In genomic region chr1:930633-931138, GRCh38 we compare ENCODE assay signal across 16 cellular contexts. TPM values are rescaled to one million over a fixed set of nuclear protein-coding genes. Genes with fewer than 3 reads are reported as not detected.
DNase-seq lines count a peak whose midpoint lies in the region; ATAC-seq, FAIRE-seq and TF ChIP-seq lines count a peak whose summit lies in the region.
"Had no signal": no experiment of that assay in that cellular context is flagged by ENCODE, and none has a peak within 500 bp of the region (broad histone marks: within the 10 kb centered on the region; RNA-seq: fewer than 3 reads in every experiment).

No MANE protein-coding gene starts in this region.

- no peak overlapping the region for H2AK5ac ChIP-seq in H1 (ENCODE audit: low read depth, low read length)
- H2AK5ac ChIP-seq in neuronal stem cell (ENCODE audit: low read depth, low read length): peak overlapping the region; percentile 30

- DNase-seq in NCI-H146 treated with DMSO at 0.1 percent for 48 hours (lab: John Stamatoyannopoulos, UW; ENCODE audit: unreplicated experiment) (peak; percentile 48), H1 (ENCODE audit: low read depth in 1 of 2, low spot score in 2 of 2) (no peak), neuronal stem cell (ENCODE audit: low spot score) (no peak), osteocyte (ENCODE audit: extremely low spot score, unreplicated experiment) (no peak), NK-92 (lab: John Stamatoyannopoulos, UW; ENCODE audit: unreplicated experiment) (no peak)
- DNase-seq: BE2C; Caco-2; CD8-positive, alpha-beta memory T cell; DMS53; GF-D8; GM23248; H7 had no signal

- no peak overlapping the region for H3K27ac ChIP-seq in BLaER1 treated with 17β-estradiol and CSF1 and Interleukin-3, amounts not matched to agents 10 nM and 100 nM
- no peak overlapping the region for H3K27ac ChIP-seq in H1 (ENCODE audit: low read depth, low read length)
- H3K27ac ChIP-seq in neuronal stem cell (replicated peaks; ENCODE audit: low read length): no peak overlapping the region
- H3K27ac ChIP-seq: GM23248 had no signal

- peaks cover 23% of the 10 kb centered on the region for H3K4me1 Mint-ChIP-seq in osteocyte (ENCODE audit: unreplicated experiment)

- H2AFZ ChIP-seq in H1 (ENCODE audit: low read length) (no peak overlapping the region), neuronal stem cell (ENCODE audit: low read length) (no peak overlapping the region)
- H2AFZ ChIP-seq: GM23248 had no signal

- H3K79me2 ChIP-seq in H1 (ENCODE audit: control insufficient read depth in 1 of 2, insufficient read depth in 2 of 2, low read length in 2 of 2): no peaks in the 10 kb centered on the region

- no peak for TF ChIP-seq CTCF in H1 (IDR thresholded peaks at IDR 0.05; ENCODE audit: control extremely low read depth in 1 of 3, insufficient read depth in 1 of 3, low read depth in 1 of 3, low read length in 3 of 3)
- no peak for TF ChIP-seq CTCF in osteocyte (IDR thresholded peaks at IDR 0.05)

- H4K20me1 ChIP-seq in BLaER1 treated with 17β-estradiol and CSF1 and Interleukin-3, amounts not matched to agents 10 nM and 100 nM: peaks cover 0 to 89% (median 52%) of the 10 kb centered on the region in 11 experiments; a peak in 19 of 22 replicates
- peaks cover 23% of the 10 kb centered on the region in 2 experiments for H4K20me1 ChIP-seq in H1 (replicated peaks in 1 of 2; ENCODE audit: control insufficient read depth in 1 of 2, insufficient read depth in 2 of 2, low read length in 2 of 2)

- no peaks in the 10 kb centered on the region for H3K9me3 ChIP-seq in BLaER1 treated with 17β-estradiol and CSF1 and Interleukin-3, amounts not matched to agents 10 nM and 100 nM (replicated peaks in 1 of 11)
- H3K9me3 ChIP-seq in H1 (ENCODE audit: insufficient read depth in 2 of 2, low read depth in 1 of 2, low read length in 1 of 2) (no peaks in the 10 kb centered on the region), neuronal stem cell (replicated peaks in 1 of 2; ENCODE audit: control insufficient read depth in 2 of 2, insufficient read depth in 1 of 2, low read depth in 1 of 2, low read length in 2 of 2) (peaks cover 0 to 6% of the 10 kb centered on the region in 2 donors)
- H3K9me3 ChIP-seq: A549, BE2C, Caco-2 had no signal

- no peak overlapping the region for H3K9ac ChIP-seq in BLaER1 treated with 17β-estradiol and CSF1 and Interleukin-3, amounts not matched to agents 10 nM and 100 nM
- H3K9ac ChIP-seq in H1 (replicated peaks in 1 of 4; ENCODE audit: extremely low read depth in 1 of 4, low read depth in 3 of 4, low read length in 3 of 4) (no peak overlapping the region), neuronal stem cell (ENCODE audit: low read depth, low read length, poor library complexity) (no peak overlapping the region)
- H3K9ac ChIP-seq: GM23248 had no signal

- H4K5ac ChIP-seq in H1 (ENCODE audit: insufficient read length, low read depth, low read length): no peak overlapping the region

- H3K9me3 Mint-ChIP-seq in osteocyte (ENCODE audit: unreplicated experiment): no peaks in the 10 kb centered on the region
- H3K9me3 Mint-ChIP-seq: CD8-positive, alpha-beta memory T cell had no signal

- no peak for TF ChIP-seq RAD21 in H1 (IDR thresholded peaks at IDR 0.05 in 1 of 2, conservative IDR thresholded peaks at IDR 0.05 in 1 of 2; ENCODE audit: low read depth in 2 of 2, low read length in 2 of 2)

- H3K4me2 ChIP-seq in BLaER1 treated with 17β-estradiol and CSF1 and Interleukin-3, amounts not matched to agents 10 nM and 100 nM: peak overlapping the region in 8 of 11 experiments; percentile 22 to 88 (median 65); a peak in 13 of 22 replicates
- no peak overlapping the region for H3K4me2 ChIP-seq in H1 (ENCODE audit: insufficient read depth in 1 of 2, low read depth in 2 of 2, low read length in 2 of 2)
- H3K4me2 ChIP-seq in neuronal stem cell (ENCODE audit: insufficient read depth, low read length, poor library complexity, severe bottlenecking): no peak overlapping the region
- H3K4me2 ChIP-seq: A549 had no signal

- H3K14ac ChIP-seq in H1 (ENCODE audit: insufficient read length) (no peak overlapping the region), neuronal stem cell (ENCODE audit: low read length) (no peak overlapping the region)

- no peak for TF ChIP-seq POLR2A in H1 (IDR thresholded peaks at IDR 0.05; ENCODE audit: control extremely low read depth in 1 of 2, low read depth in 2 of 2, low read length in 2 of 2)

- no peak for TF ChIP-seq EP300 in H1 (IDR thresholded peaks at IDR 0.05; ENCODE audit: borderline replicate concordance in 1 of 2, low read depth in 2 of 2, low read length in 2 of 2)

- H2BK120ac ChIP-seq in H1 (replicated peaks; ENCODE audit: low read depth, low read length) (no peak overlapping the region), neuronal stem cell (ENCODE audit: low read depth, low read length) (no peak overlapping the region)

- H3K23ac ChIP-seq in H1 (ENCODE audit: insufficient read length) (no peak overlapping the region), neuronal stem cell (ENCODE audit: low read depth, low read length, poor library complexity) (peak overlapping the region; percentile 5)

- H3K18ac ChIP-seq in H1 (ENCODE audit: extremely low read depth, low read length) (no peak overlapping the region), neuronal stem cell (ENCODE audit: low read length) (peak overlapping the region; percentile 39)

- H3K27me3 Mint-ChIP-seq in osteocyte (ENCODE audit: unreplicated experiment): peaks cover 7% of the 10 kb centered on the region

- no peak overlapping the region for H3K4me3 Mint-ChIP-seq in osteocyte (ENCODE audit: unreplicated experiment)
- H3K4me3 Mint-ChIP-seq: CD8-positive, alpha-beta memory T cell had no signal

- peaks cover 5 to 70% (median 50%) of the 10 kb centered on the region in 10 experiments; a peak in 19 of 20 replicates for H3K4me1 ChIP-seq in BLaER1 treated with 17β-estradiol and CSF1 and Interleukin-3, amounts not matched to agents 10 nM and 100 nM
- H3K4me1 ChIP-seq in H1 (replicated peaks in 1 of 4; ENCODE audit: control insufficient read depth in 3 of 4, insufficient read depth in 4 of 4, low read length in 3 of 4) (peaks cover 2 to 17% (median 11%) of the 10 kb centered on the region in 4 experiments), neuronal stem cell (ENCODE audit: control insufficient read depth in 2 of 2, insufficient read depth in 1 of 2, low read depth in 1 of 2, low read length in 2 of 2) (peaks cover 6 to 12% of the 10 kb centered on the region in 2 donors)
- H3K4me1 ChIP-seq: Caco-2 had no signal

- H3K79me1 ChIP-seq in H1 (ENCODE audit: low read depth, low read length) (no peaks in the 10 kb centered on the region), neuronal stem cell (ENCODE audit: low read depth, low read length) (no peaks in the 10 kb centered on the region)

- H2BK20ac ChIP-seq in H1 (ENCODE audit: low read length): no peak overlapping the region

- 83% methylated on average over 6 of the region's 18 CpGs; no CpG with 5 or more reads in 1 of the 2 experiments for WGBS in H1 (ENCODE audit: extremely low coverage in 1 of 2, insufficient coverage in 1 of 2, insufficient read length in 1 of 2, insufficient replicate concordance in 2 of 2, low coverage in 1 of 2, low lambda C conversion rate in 2 of 2, missing lambda C conversion rate in 1 of 2), 2 experiments
- WGBS in neuronal stem cell (ENCODE audit: extremely low coverage in 2 of 2, insufficient read length in 2 of 2, insufficient replicate concordance in 1 of 2), 2 donors: no CpG with 5 or more reads among the region's 18 CpGs

- H3K4ac ChIP-seq in H1 (replicated peaks; ENCODE audit: insufficient read length, low read depth, low read length) (no peak overlapping the region), neuronal stem cell (ENCODE audit: low read length) (no peak overlapping the region)

- H4K91ac ChIP-seq in H1 (replicated peaks; ENCODE audit: insufficient read length, low read length): no peak overlapping the region
- H4K91ac ChIP-seq in neuronal stem cell (ENCODE audit: low read depth, low read length, poor library complexity): no peak overlapping the region

- H2BK5ac ChIP-seq in H1 (ENCODE audit: low read depth, low read length) (no peak overlapping the region), neuronal stem cell (ENCODE audit: low read length) (peak overlapping the region; percentile 24)

- peaks cover 49 to 88% (median 64%) of the 10 kb centered on the region in 11 experiments for H3K27me3 ChIP-seq in BLaER1 treated with 17β-estradiol and CSF1 and Interleukin-3, amounts not matched to agents 10 nM and 100 nM
- H3K27me3 ChIP-seq in H1 (replicated peaks in 1 of 4; ENCODE audit: control insufficient read depth in 3 of 4, extremely low read depth in 1 of 4, insufficient read depth in 3 of 4, low read length in 3 of 4) (peaks cover 69 to 90% (median 87%) of the 10 kb centered on the region in 4 experiments), neuronal stem cell (ENCODE audit: control insufficient read depth in 3 of 3, insufficient read depth in 3 of 3, low read depth in 1 of 3, low read length in 3 of 3) (peaks cover 41 to 90% (median 89%) of the 10 kb centered on the region in 3 experiments)

- no peak overlapping the region for H3K27ac Mint-ChIP-seq in osteocyte (ENCODE audit: unreplicated experiment)
- H3K27ac Mint-ChIP-seq: CD8-positive, alpha-beta memory T cell had no signal

- H2BK15ac ChIP-seq in H1 (ENCODE audit: low read length) (no peak overlapping the region), neuronal stem cell (ENCODE audit: low read length) (no peak overlapping the region)

- H4K8ac ChIP-seq in H1 (ENCODE audit: extremely low read depth, insufficient read depth, low read length) (no peak overlapping the region), neuronal stem cell (ENCODE audit: low read depth, low read length) (no peak overlapping the region)

- H3K36me3 Mint-ChIP-seq in osteocyte (ENCODE audit: unreplicated experiment): no peaks in the 10 kb centered on the region
- H3K36me3 Mint-ChIP-seq: CD8-positive, alpha-beta memory T cell had no signal

- H3K4me3 ChIP-seq in BLaER1 treated with 17β-estradiol and CSF1 and Interleukin-3, amounts not matched to agents 10 nM and 100 nM: no peak overlapping the region
- no peak overlapping the region for H3K4me3 ChIP-seq in H1 (ENCODE audit: extremely low read depth in 1 of 4, insufficient read depth in 2 of 4, low read depth in 3 of 4, low read length in 4 of 4)
- H3K4me3 ChIP-seq in neuronal stem cell (ENCODE audit: low read length in 2 of 2): no peak overlapping the region
- H3K4me3 ChIP-seq: A549, GM23248 had no signal

- no peak for ATAC-seq in HG02852 (IDR thresholded peaks at IDR 0.05; ENCODE audit: unreplicated experiment)
- ATAC-seq: A549 had no signal

- H3K23me2 ChIP-seq in H1 (ENCODE audit: low read depth, low read length): no peaks in the 10 kb centered on the region

- H2BK12ac ChIP-seq in H1 (ENCODE audit: low read depth, low read length) (0 out of 2 replicates have a peak overlapping the region, but pooled peaks have one; percentile 27), neuronal stem cell (ENCODE audit: low read length) (no peak overlapping the region)

- H3K36me3 ChIP-seq in BLaER1 treated with 17β-estradiol and CSF1 and Interleukin-3, amounts not matched to agents 10 nM and 100 nM: no peaks in the 10 kb centered on the region
- no peaks in the 10 kb centered on the region for H3K36me3 ChIP-seq in H1 (ENCODE audit: control insufficient read depth in 2 of 4, insufficient read depth in 4 of 4, low read length in 3 of 4)
- H3K36me3 ChIP-seq in neuronal stem cell (replicated peaks in 1 of 2; ENCODE audit: control insufficient read depth in 2 of 2, insufficient read depth in 2 of 2, low read length in 2 of 2): no peaks in the 10 kb centered on the region

- POLR2A ChIA-PET in H1 (lab: Charles Lee; ENCODE audit: partially characterized antibody): interaction anchor here (0.6 to 4.0 kb wide), 3 partner anchors 10 to 106 kb away, joined by 3 to 28 read pairs (median 6); no protein-coding TSS in a partner anchor

- CTCF ChIA-PET in H1 (lab: Charles Lee; ENCODE audit: partially characterized antibody): interaction anchor here (0.6 to 4.6 kb wide), 10 partner anchors 10 to 133 kb away, joined by 3 to 45 read pairs (median 4); partner anchors contain the start of gene NOC2L

- no peak for FAIRE-seq in H1 (lab: Jason Lieb, UNC)
- FAIRE-seq: A549 had no signal

- no peak overlapping the region for H3K56ac ChIP-seq in H1 (replicated peaks; ENCODE audit: insufficient read length, low read depth, low read length)

RNA-seq across cellular contexts. Expression of gene SAMD11, which starts 7.0 kb away (rescaled TPM):
- total RNA-seq in H1 (2021; fragmentation: NEBNext Ultra II Directional; extraction: Animal tissue kit (Norgen Biotek cat#: 25700)): 0.25 and 0.30 TPM in 2 replicates
- polyA plus RNA-seq in H1 (2011; rRNA removed): 0.18 and 0.66 TPM in 2 replicates
- polyA plus RNA-seq in H1 (2011; cell fraction: cytosol; rRNA removed): 0.74 TPM
- polyA plus RNA-seq in H1 (2011; cell fraction: nucleus; rRNA removed): 2.3 TPM
- 0.13 to 0.43 TPM (median 0.25 TPM) in 3 of 4 replicates, not detected in the other for polyA plus RNA-seq in H1 (2012, experiment 1 of 2)
- polyA plus RNA-seq in H1 (2012, experiment 2 of 2): 1.7 TPM
- 0.06 TPM for polyA plus RNA-seq in H1 (2013, experiment 1 of 2)
- 0.06 TPM for polyA plus RNA-seq in H1 (2013, experiment 2 of 2)
- polyA minus RNA-seq in H1 (2011; rRNA and poly(A)+ RNA removed): 0.10 TPM in 1 of 2 replicates, not detected in the other
- polyA minus RNA-seq in H1 (2011; cell fraction: cytosol; rRNA and poly(A)+ RNA removed): 11.0 TPM
- polyA minus RNA-seq in H1 (2011; cell fraction: nucleus; rRNA and poly(A)+ RNA removed): 1.3 TPM
- polyA plus RNA-seq in neuronal stem cell (2013, experiment 1 of 2): 0.21 TPM
- 0.32 TPM for polyA plus RNA-seq in neuronal stem cell (2013, experiment 2 of 2)
- total RNA-seq in osteocyte: 16.6 and 19.5 TPM in 2 replicates
- total RNA-seq: CD8-positive, alpha-beta memory T cell had no signal

RNA-seq across cellular contexts. Expression of gene NOC2L, which starts 28.4 kb away (rescaled TPM):
- total RNA-seq in H1 (2021; fragmentation: NEBNext Ultra II Directional; extraction: Animal tissue kit (Norgen Biotek cat#: 25700)): 130 TPM in 2 replicates
- 74.7 and 115 TPM in 2 replicates for polyA plus RNA-seq in H1 (2011; rRNA removed)
- 102 TPM for polyA plus RNA-seq in H1 (2011; cell fraction: cytosol; rRNA removed)
- polyA plus RNA-seq in H1 (2011; cell fraction: nucleus; rRNA removed): 134 TPM
- polyA plus RNA-seq in H1 (2012, experiment 1 of 2): 82.3 to 121 TPM (median 117 TPM) in 4 replicates
- polyA plus RNA-seq in H1 (2012, experiment 2 of 2): 111 TPM
- polyA plus RNA-seq in H1 (2013, experiment 1 of 2): 70.9 TPM
- polyA plus RNA-seq in H1 (2013, experiment 2 of 2): 66.0 TPM
- 83.7 and 85.6 TPM in 2 replicates for polyA minus RNA-seq in H1 (2011; rRNA and poly(A)+ RNA removed)
- 73.3 TPM for polyA minus RNA-seq in H1 (2011; cell fraction: cytosol; rRNA and poly(A)+ RNA removed)
- polyA minus RNA-seq in H1 (2011; cell fraction: nucleus; rRNA and poly(A)+ RNA removed): 46.5 TPM
- polyA plus RNA-seq in neuronal stem cell (2013, experiment 1 of 2): 33.5 TPM
- 32.6 TPM for polyA plus RNA-seq in neuronal stem cell (2013, experiment 2 of 2)
- 60.5 and 63.3 TPM in 2 replicates for total RNA-seq in osteocyte

RNA-seq across cellular contexts. Expression of gene KLHL17, which starts 29.7 kb away (rescaled TPM):
- 30.1 and 32.6 TPM in 2 replicates for total RNA-seq in H1 (2021; fragmentation: NEBNext Ultra II Directional; extraction: Animal tissue kit (Norgen Biotek cat#: 25700))
- 36.1 and 62.3 TPM in 2 replicates for polyA plus RNA-seq in H1 (2011; rRNA removed)
- polyA plus RNA-seq in H1 (2011; cell fraction: cytosol; rRNA removed): 40.0 TPM
- 508 TPM for polyA plus RNA-seq in H1 (2011; cell fraction: nucleus; rRNA removed)
- polyA plus RNA-seq in H1 (2012, experiment 1 of 2): 23.1 to 39.3 TPM (median 34.1 TPM) in 4 replicates
- polyA plus RNA-seq in H1 (2012, experiment 2 of 2): 21.6 TPM
- polyA plus RNA-seq in H1 (2013, experiment 1 of 2): 30.7 TPM
- 26.7 TPM for polyA plus RNA-seq in H1 (2013, experiment 2 of 2)
- polyA minus RNA-seq in H1 (2011; rRNA and poly(A)+ RNA removed): 5.8 and 7.8 TPM in 2 replicates
- polyA minus RNA-seq in H1 (2011; cell fraction: cytosol; rRNA and poly(A)+ RNA removed): 14.6 TPM
- polyA minus RNA-seq in H1 (2011; cell fraction: nucleus; rRNA and poly(A)+ RNA removed): 47.3 TPM
- 22.0 TPM for polyA plus RNA-seq in neuronal stem cell (2013, experiment 1 of 2)
- polyA plus RNA-seq in neuronal stem cell (2013, experiment 2 of 2): 20.9 TPM
- total RNA-seq in osteocyte: 26.6 and 31.7 TPM in 2 replicates

RNA-seq across cellular contexts. Expression of gene PLEKHN1, which starts 35.6 kb away (rescaled TPM):
- 1.5 TPM in 2 replicates for total RNA-seq in H1 (2021; fragmentation: NEBNext Ultra II Directional; extraction: Animal tissue kit (Norgen Biotek cat#: 25700))
- 0.39 and 1.2 TPM in 2 replicates for polyA plus RNA-seq in H1 (2011; rRNA removed)
- 0.65 TPM for polyA plus RNA-seq in H1 (2011; cell fraction: cytosol; rRNA removed)
- 4.0 TPM for polyA plus RNA-seq in H1 (2011; cell fraction: nucleus; rRNA removed)
- polyA plus RNA-seq in H1 (2012, experiment 1 of 2): 0.94 to 1.3 TPM (median 1.00 TPM) in 4 replicates
- 0.51 TPM for polyA plus RNA-seq in H1 (2012, experiment 2 of 2)
- 1.1 TPM for polyA plus RNA-seq in H1 (2013, experiment 1 of 2)
- polyA plus RNA-seq in H1 (2013, experiment 2 of 2): 1.3 TPM
- polyA minus RNA-seq in H1 (2011; rRNA and poly(A)+ RNA removed): 0.06 and 0.10 TPM in 2 replicates
- 0.88 TPM for polyA minus RNA-seq in H1 (2011; cell fraction: cytosol; rRNA and poly(A)+ RNA removed)
- 1.3 TPM for polyA minus RNA-seq in H1 (2011; cell fraction: nucleus; rRNA and poly(A)+ RNA removed)
- polyA plus RNA-seq in neuronal stem cell (2013, experiment 1 of 2): 0.07 TPM
- 0.03 TPM for polyA plus RNA-seq in neuronal stem cell (2013, experiment 2 of 2)
- 0.21 TPM in 2 replicates for total RNA-seq in osteocyte

RNA-seq across cellular contexts. Expression of gene PERM1, which starts 51.2 kb away (rescaled TPM):
- not detected in 2 replicates for total RNA-seq in H1 (2021; fragmentation: NEBNext Ultra II Directional; extraction: Animal tissue kit (Norgen Biotek cat#: 25700))
- polyA plus RNA-seq in H1 (2011; rRNA removed): not detected in 2 replicates
- not detected for polyA plus RNA-seq in H1 (2011; cell fraction: cytosol; rRNA removed)
- not detected for polyA plus RNA-seq in H1 (2011; cell fraction: nucleus; rRNA removed)
- 0.30 to 0.90 TPM (median 0.58 TPM) in 4 replicates for polyA plus RNA-seq in H1 (2012, experiment 1 of 2)
- polyA plus RNA-seq in H1 (2012, experiment 2 of 2): 0.20 TPM
- not detected for polyA plus RNA-seq in H1 (2013, experiment 1 of 2)
- not detected for polyA plus RNA-seq in H1 (2013, experiment 2 of 2)
- polyA minus RNA-seq in H1 (2011; rRNA and poly(A)+ RNA removed): not detected in 2 replicates
- not detected for polyA minus RNA-seq in H1 (2011; cell fraction: cytosol; rRNA and poly(A)+ RNA removed)
- polyA minus RNA-seq in H1 (2011; cell fraction: nucleus; rRNA and poly(A)+ RNA removed): not detected
- not detected for polyA plus RNA-seq in neuronal stem cell (2013, experiment 1 of 2)
- 0.01 TPM for polyA plus RNA-seq in neuronal stem cell (2013, experiment 2 of 2)
- total RNA-seq in osteocyte: 0.13 TPM in 1 of 2 replicates, not detected in the other
- total RNA-seq: CD8-positive, alpha-beta memory T cell; GM23248; H7 had no signal
- polyA plus RNA-seq: AG04450; CD8-positive, alpha-beta memory T cell had no signal

Comparison
In these comparisons a context has a peak if more than half of its experiments do, and no peak if none do; other contexts are left out.
1. H3K4me2 ChIP-seq: peak in BLaER1 treated with 17β-estradiol and CSF1 and Interleukin-3, amounts not matched to agents 10 nM and 100 nM (8 of 11); none in H1 (0 of 2) and neuronal stem cell (single experiment).
2. RNA of gene SAMD11, which starts 7.0 kb away (total RNA-seq): 16.6 to 19.5 TPM in osteocyte; 0.25 to 0.30 TPM in H1; every median in the first group is over 10 times any median in the second.